In the genomic region with DNA sequence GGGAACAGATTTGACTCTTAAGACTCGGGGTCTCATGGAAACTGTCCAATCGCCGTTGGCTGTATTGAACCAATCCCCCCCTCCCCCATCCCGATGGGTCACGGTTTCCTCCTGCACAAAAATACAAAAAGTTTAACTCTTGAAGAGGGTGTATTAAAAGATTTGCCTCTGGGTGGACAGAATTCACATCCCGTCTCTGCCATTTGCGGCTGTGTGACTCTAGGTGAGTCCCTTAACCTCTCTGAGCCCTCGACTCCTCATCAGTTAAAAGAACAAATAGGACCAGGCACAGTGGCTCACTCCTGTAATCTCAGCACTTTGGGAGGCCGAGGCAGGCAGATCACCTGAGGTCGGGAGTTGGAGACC, we compare ENCODE assay signal across 9 cellular contexts. TPM values are rescaled to one million over a fixed set of nuclear protein-coding genes. Genes with fewer than 3 reads are reported as not detected.
A peak's percentile ranks its signal among the peaks of the same experiment; 100 is the strongest.
DNase-seq lines count a peak whose midpoint lies in the region; ATAC-seq, FAIRE-seq and TF ChIP-seq lines count a peak whose summit lies in the region.
"Had no signal": no experiment of that assay in that cellular context is flagged by ENCODE, and none has a peak within 500 bp of the region (broad histone marks: within the 10 kb centered on the region; RNA-seq: fewer than 3 reads in every experiment).

No MANE protein-coding gene starts in this region.

- H3K4me3 Mint-ChIP-seq in activated T-cell treated with anti-CD3 and anti-CD28 coated beads, Interleukin-2, amount 50 U/mL, for 4 hours, result peak overlapping the region; percentile 68
- peak overlapping the region; percentile 33 for H3K4me3 Mint-ChIP-seq in activated T-helper 1 cell treated with anti-CD3 and anti-CD28 coated beads, Interleukin-12 subunit alpha, Interleukin-12 subunit beta, Interleukin-2, Interleukin-4 antibody, amounts not matched to agents 30 ng/mL and 10 ng/mL and 1 ng/mL, durations not matched to agents 14 hours and 24 hours and 36 hours
- H3K4me3 Mint-ChIP-seq in immature natural killer cell, result peak overlapping the region; percentile 67 to 82 (median 78)

- TF ChIP-seq EP300 in stomach (IDR thresholded peaks at IDR 0.05), result no peak

- H3K4me1 Mint-ChIP-seq in activated T-cell treated with anti-CD3 and anti-CD28 coated beads, Interleukin-2, amount 50 U/mL, for 4 hours (ENCODE audit: low read depth), result peaks cover 3% of the 10 kb centered on the region
- H3K4me1 Mint-ChIP-seq in activated T-helper 1 cell treated with anti-CD3 and anti-CD28 coated beads, Interleukin-12 subunit alpha, Interleukin-12 subunit beta, Interleukin-2, Interleukin-4 antibody, amounts not matched to agents 30 ng/mL and 10 ng/mL and 1 ng/mL, durations not matched to agents 14 hours and 24 hours and 36 hours (ENCODE audit: low read depth), result no peaks in the 10 kb centered on the region
- peaks cover 8 to 14% of the 10 kb centered on the region in 2 donors for H3K4me1 Mint-ChIP-seq in immature natural killer cell

- no peak for TF ChIP-seq POLR2A in stomach (IDR thresholded peaks at IDR 0.05)
- no peak for TF ChIP-seq POLR2A in GM12892 (IDR thresholded peaks at IDR 0.05; ENCODE audit: low read depth, low read length)

- H3K4me1 ChIP-seq in stomach, result peaks cover 10 to 14% (median 13%) of the 10 kb centered on the region in 4 donors

- intact Hi-C loops in activated T-helper 1 cell treated with anti-CD3 and anti-CD28 coated beads, Interleukin-12 subunit alpha, Interleukin-12 subunit beta, Interleukin-2, Interleukin-4 antibody, amounts not matched to agents 30 ng/mL and 10 ng/mL and 1 ng/mL, durations not matched to agents 14 hours and 24 hours and 36 hours (cut with micrococcal nuclease), result loop anchor here (1.0 kb wide), 1 partner anchor 9 kb away; no protein-coding TSS in a partner anchor
- intact Hi-C loops in stomach (cut with DNase I; ENCODE audit: low total_unique reads), result no loop called here

- no peak for FAIRE-seq in GM12892 (lab: Jason Lieb, UNC)

- H3K27ac ChIP-seq in stomach, result peak overlapping the region in 2 of 5 donors; percentile 26 to 29
- H3K27ac ChIP-seq: ovary had no signal

- H3K27me3 ChIP-seq in stomach, result peaks cover 0 to 55% (median 0%) of the 10 kb centered on the region in 3 donors
- H3K27me3 ChIP-seq: ovary had no signal

- H3K9me3 Mint-ChIP-seq in activated T-cell treated with anti-CD3 and anti-CD28 coated beads, Interleukin-2, amount 50 U/mL, for 4 hours, result no peaks in the 10 kb centered on the region
- no peaks in the 10 kb centered on the region for H3K9me3 Mint-ChIP-seq in activated T-helper 1 cell treated with anti-CD3 and anti-CD28 coated beads, Interleukin-12 subunit alpha, Interleukin-12 subunit beta, Interleukin-2, Interleukin-4 antibody, amounts not matched to agents 30 ng/mL and 10 ng/mL and 1 ng/mL, durations not matched to agents 14 hours and 24 hours and 36 hours
- H3K9me3 Mint-ChIP-seq in immature natural killer cell, result no peaks in the 10 kb centered on the region

- WGBS in stomach, 5 donors, result 20 to 32% (median 28%) methylated on average over 10 of the region's 10 CpGs

- TF ChIP-seq CTCF in stomach (IDR thresholded peaks at IDR 0.05), result no peak

- H3K36me3 Mint-ChIP-seq in activated T-cell treated with anti-CD3 and anti-CD28 coated beads, Interleukin-2, amount 50 U/mL, for 4 hours (ENCODE audit: insufficient read depth), result no peaks in the 10 kb centered on the region
- H3K36me3 Mint-ChIP-seq in activated T-helper 1 cell treated with anti-CD3 and anti-CD28 coated beads, Interleukin-12 subunit alpha, Interleukin-12 subunit beta, Interleukin-2, Interleukin-4 antibody, amounts not matched to agents 30 ng/mL and 10 ng/mL and 1 ng/mL, durations not matched to agents 14 hours and 24 hours and 36 hours (ENCODE audit: low read depth), result no peaks in the 10 kb centered on the region
- no peaks in the 10 kb centered on the region for H3K36me3 Mint-ChIP-seq in immature natural killer cell

- DNase-seq in activated T-cell treated with anti-CD3 and anti-CD28 coated beads, Interleukin-2, amount 50 U/mL, for 4 hours, result no peak
- DNase-seq in activated T-cell treated with anti-CD3 and anti-CD28 coated beads, Interleukin-2, amount 50 U/mL, for 1 hour, result no peak
- DNase-seq in activated T-helper 1 cell treated with anti-CD3 and anti-CD28 coated beads, Interleukin-12 subunit alpha, Interleukin-12 subunit beta, Interleukin-2, Interleukin-4 antibody, amounts not matched to agents 30 ng/mL and 10 ng/mL and 1 ng/mL, durations not matched to agents 14 hours and 24 hours and 36 hours (ENCODE audit: low spot score), result no peak
- DNase-seq in immature natural killer cell (no peak), stomach (no peak), GM12892 (ENCODE audit: insufficient read length) (no peak), epidermal melanocyte (ENCODE audit: insufficient read length, low spot score) (no peak), nucleus accumbens (lab: John Stamatoyannopoulos, UW) (no peak)

- H3K36me3 ChIP-seq in stomach, result no peaks in the 10 kb centered on the region
- H3K36me3 ChIP-seq: ovary had no signal

- H3K27ac Mint-ChIP-seq in activated T-helper 1 cell treated with anti-CD3 and anti-CD28 coated beads, Interleukin-12 subunit alpha, Interleukin-12 subunit beta, Interleukin-2, Interleukin-4 antibody, amounts not matched to agents 30 ng/mL and 10 ng/mL and 1 ng/mL, durations not matched to agents 14 hours and 24 hours and 36 hours, result no peak overlapping the region
- H3K27ac Mint-ChIP-seq in immature natural killer cell, result peak overlapping the region in 5 of 6 donors; percentile 39 to 84 (median 78)

- no peaks in the 10 kb centered on the region for H3K9me3 ChIP-seq in stomach
- H3K9me3 ChIP-seq: ovary had no signal

- ATAC-seq in activated T-cell treated with anti-CD3 and anti-CD28 coated beads, Interleukin-2, amount 50 U/mL, for 4 hours, result no peak

- H3K27me3 Mint-ChIP-seq in activated T-cell treated with anti-CD3 and anti-CD28 coated beads, Interleukin-2, amount 50 U/mL, for 4 hours (ENCODE audit: low read depth), result peaks cover 66% of the 10 kb centered on the region
- H3K27me3 Mint-ChIP-seq in activated T-helper 1 cell treated with anti-CD3 and anti-CD28 coated beads, Interleukin-12 subunit alpha, Interleukin-12 subunit beta, Interleukin-2, Interleukin-4 antibody, amounts not matched to agents 30 ng/mL and 10 ng/mL and 1 ng/mL, durations not matched to agents 14 hours and 24 hours and 36 hours (ENCODE audit: insufficient read depth), result peaks cover 27% of the 10 kb centered on the region
- H3K27me3 Mint-ChIP-seq in immature natural killer cell (ENCODE audit: low read depth in 3 of 3), result peaks cover 8 to 11% (median 8%) of the 10 kb centered on the region in 3 donors

- H3K4me3 ChIP-seq in stomach, result peak overlapping the region; percentile 22 to 47 (median 34)
- H3K4me3 ChIP-seq: ovary had no signal

RNA-seq across cellular contexts. Expression of gene FEM1A, which starts 31.3 kb away (rescaled TPM):
- 10 to 100 TPM; 31.8 to 35.8 (median 34.7) TPM for total RNA-seq in activated T-cell treated with anti-CD3 and anti-CD28 coated beads, Interleukin-2, amount 50 U/mL, for 4 hours
- total RNA-seq in activated T-helper 1 cell treated with anti-CD3 and anti-CD28 coated beads, Interleukin-12 subunit alpha, Interleukin-12 subunit beta, Interleukin-2, Interleukin-4 antibody, amounts not matched to agents 30 ng/mL and 10 ng/mL and 1 ng/mL, durations not matched to agents 14 hours and 24 hours and 36 hours, result 23.8 and 24.8 TPM in 2 replicates
- polyA plus RNA-seq in immature natural killer cell (1 to 10 TPM in 2 of 3 donors, under 1 TPM in 1; 0.80 to 5.2 (median 2.2) TPM), stomach (1 to 10 TPM; 3.5 to 4.0 (median 3.8) TPM)
- total RNA-seq in stomach, result 10 to 100 TPM in 3 of 5 donors, 1 to 10 TPM in 2; 8.8 to 30.7 (median 12.8) TPM
- polyA plus RNA-seq in GM12892 (2012; ENCODE audit: missing spikeins), result 0.17 TPM

RNA-seq across cellular contexts. Expression of gene DPP9, which starts 36.6 kb away (rescaled TPM):
- 100 to 1,000 TPM; 112 to 126 (median 120) TPM for total RNA-seq in activated T-cell treated with anti-CD3 and anti-CD28 coated beads, Interleukin-2, amount 50 U/mL, for 4 hours
- 93.6 and 95.8 TPM in 2 replicates for total RNA-seq in activated T-helper 1 cell treated with anti-CD3 and anti-CD28 coated beads, Interleukin-12 subunit alpha, Interleukin-12 subunit beta, Interleukin-2, Interleukin-4 antibody, amounts not matched to agents 30 ng/mL and 10 ng/mL and 1 ng/mL, durations not matched to agents 14 hours and 24 hours and 36 hours
- polyA plus RNA-seq in immature natural killer cell (10 to 100 TPM; 17.8 to 81.6 (median 25.0) TPM), stomach (10 to 100 TPM; 18.7 to 30.2 (median 24.6) TPM)
- 100 to 1,000 TPM in 2 of 5 donors, 10 to 100 TPM in 3; 24.6 to 178 (median 82.1) TPM for total RNA-seq in stomach
- 20.8 TPM for polyA plus RNA-seq in GM12892 (2012; ENCODE audit: missing spikeins)
